ENCODE assay signal across 15 cellular contexts in the genomic region with DNA sequence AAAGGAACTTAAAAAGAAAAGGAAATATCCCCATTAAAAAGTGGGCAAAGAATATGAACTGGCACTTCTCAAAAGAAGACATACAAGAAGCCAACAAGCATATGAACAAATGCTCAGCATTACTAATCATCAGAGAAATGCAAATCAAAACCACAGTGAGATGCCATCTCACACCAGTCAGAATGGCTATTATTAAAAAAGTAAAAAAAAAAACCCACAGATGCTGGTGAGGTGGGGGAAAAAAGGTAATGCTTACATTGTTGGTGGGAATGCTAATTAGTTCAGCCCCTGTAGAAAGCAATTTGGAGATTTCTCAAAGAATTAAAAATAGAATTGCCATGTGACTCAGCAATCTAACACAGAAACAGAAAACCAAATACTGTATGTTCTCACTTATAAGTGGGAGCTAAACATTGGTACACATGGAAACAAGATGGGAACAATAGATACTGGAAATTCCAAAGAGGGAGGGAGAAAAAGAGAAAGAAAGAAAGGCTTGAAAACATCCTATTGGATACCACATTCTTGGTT.
DNase-seq lines count a peak whose midpoint lies in the region; ATAC-seq and TF ChIP-seq lines count a peak whose summit lies in the region.
"Had no signal": no experiment of that assay in that cellular context is flagged by ENCODE, and none has a peak within 500 bp of the region (broad histone marks: within the 10 kb centered on the region; RNA-seq: fewer than 3 reads in every experiment).

No MANE protein-coding gene starts in this region.

- H3K4me3 Mint-ChIP-seq in activated T-helper 17 cell treated with anti-CD3 and anti-CD28 coated beads, Interleukin-2, amount 50 U/mL, for 72 hours = no peak overlapping the region
- H3K4me3 Mint-ChIP-seq: activated CD4-positive, alpha-beta T cell treated with anti-CD3 and anti-CD28 coated beads, Interleukin-2, amount 10 ng/mL, durations not matched to agents 24 days and 14 days had no signal

- H3K27ac Mint-ChIP-seq in activated T-helper 17 cell treated with anti-CD3 and anti-CD28 coated beads, Interleukin-2, amount 50 U/mL, for 72 hours = no peak overlapping the region
- H3K27ac Mint-ChIP-seq: activated CD4-positive, alpha-beta T cell treated with anti-CD3 and anti-CD28 coated beads, Interleukin-2, amount 10 ng/mL, durations not matched to agents 24 days and 14 days had no signal

- H3K23ac ChIP-seq in mesendoderm (ENCODE audit: low read length) = no peak overlapping the region

- H3K36me3 Mint-ChIP-seq in activated T-helper 17 cell treated with anti-CD3 and anti-CD28 coated beads, Interleukin-2, amount 50 U/mL, for 72 hours (ENCODE audit: low read depth) = no peaks in the 10 kb centered on the region

- H3K27me3 Mint-ChIP-seq in activated T-helper 17 cell treated with anti-CD3 and anti-CD28 coated beads, Interleukin-2, amount 50 U/mL, for 72 hours = no peaks in the 10 kb centered on the region
- H3K27me3 Mint-ChIP-seq: activated CD4-positive, alpha-beta T cell treated with anti-CD3 and anti-CD28 coated beads, Interleukin-2, amount 10 ng/mL, durations not matched to agents 24 days and 14 days had no signal

- no peak overlapping the region for H3K4me2 ChIP-seq in mesendoderm (ENCODE audit: low read length)
- H3K4me2 ChIP-seq: BLaER1 had no signal

- DNase-seq in GM03348 (ENCODE audit: low spot score) (peak; percentile 12), HT1080 (ENCODE audit: low read depth) (peak; percentile 63), astrocyte of the spinal cord (ENCODE audit: low read depth, low spot score) (peak; percentile 74), mesendoderm (peak; percentile 6), SKM-1 (lab: John Stamatoyannopoulos, UW; ENCODE audit: unreplicated experiment) (no peak)
- no peak for DNase-seq in activated CD4-positive, alpha-beta T cell treated with anti-CD3 and anti-CD28 coated beads for 4 hours
- DNase-seq: activated CD4-positive, alpha-beta T cell treated with anti-CD3 and anti-CD28 coated beads, Interleukin-2, amount 10 ng/mL, durations not matched to agents 24 days and 14 days; activated CD8-positive, alpha-beta memory T cell treated with anti-CD3 and anti-CD28 coated beads, Interleukin-2, amount 50 U/mL, for 48 hours; NCI-H146; stimulated activated CD4-positive, alpha-beta T cell treated with anti-CD3 and anti-CD28 coated beads, Interleukin-4, amount 100 ng/mL, for 24 hours; thyroid gland had no signal

- H2BK15ac ChIP-seq in mesendoderm (replicated peaks; ENCODE audit: low read depth) = no peak overlapping the region

- H3K36me3 ChIP-seq in mesendoderm (ENCODE audit: control insufficient read depth, insufficient read depth, low read length) = no peaks in the 10 kb centered on the region
- H3K36me3 ChIP-seq: BLaER1, SJSA1, thyroid gland had no signal

- H3K79me2 ChIP-seq in mesendoderm (ENCODE audit: control insufficient read depth, insufficient read depth, low read length) = no peaks in the 10 kb centered on the region

- H3K18ac ChIP-seq in mesendoderm (ENCODE audit: low read length) = no peak overlapping the region

- H3K27ac ChIP-seq in mesendoderm (ENCODE audit: low read depth, low read length) = no peak overlapping the region
- H3K27ac ChIP-seq: BLaER1, SJSA1, thyroid gland had no signal

- no peak overlapping the region for H4K5ac ChIP-seq in mesendoderm (ENCODE audit: low read length)

- H3K27me3 ChIP-seq in mesendoderm (ENCODE audit: insufficient read depth, low read length, poor library complexity) = no peaks in the 10 kb centered on the region
- H3K27me3 ChIP-seq: BLaER1, SJSA1, thyroid gland had no signal

- H2BK5ac ChIP-seq in mesendoderm (ENCODE audit: low read length) = no peak overlapping the region

- in situ Hi-C loops in astrocyte of the spinal cord (cut with HindIII; ENCODE audit: low sequenced_read_pairs) = no loop called here

- no peaks in the 10 kb centered on the region for H3K4me1 ChIP-seq in mesendoderm (ENCODE audit: control insufficient read depth, low read depth, low read length)
- H3K4me1 ChIP-seq: BLaER1, SJSA1, thyroid gland had no signal

- peaks cover 18% of the 10 kb centered on the region for H3K9me3 Mint-ChIP-seq in activated T-helper 17 cell treated with anti-CD3 and anti-CD28 coated beads, Interleukin-2, amount 50 U/mL, for 72 hours

- H3K4ac ChIP-seq in mesendoderm (ENCODE audit: low read depth, low read length) = no peak overlapping the region

- no peak for TF ChIP-seq CTCF in astrocyte of the spinal cord (IDR thresholded peaks at IDR 0.05; ENCODE audit: low read depth, low read length)

- H3K79me1 ChIP-seq in mesendoderm (ENCODE audit: low read length) = no peaks in the 10 kb centered on the region

- no peak for ATAC-seq in HG03571 (IDR thresholded peaks at IDR 0.05; ENCODE audit: unreplicated experiment)
- ATAC-seq in activated T-helper 17 cell treated with anti-CD3 and anti-CD28 coated beads, Interleukin-2, amount 50 U/mL, for 72 hours (replicated peaks) = no peak

- no peak overlapping the region for H2AK5ac ChIP-seq in mesendoderm (ENCODE audit: low read length)

- H3K4me3 ChIP-seq in astrocyte of the spinal cord (ENCODE audit: low read depth, low read length) (no peak overlapping the region), mesendoderm (ENCODE audit: low read length) (no peak overlapping the region)
- H3K4me3 ChIP-seq: BLaER1, SJSA1, thyroid gland had no signal

- no peaks in the 10 kb centered on the region for H3K4me1 Mint-ChIP-seq in activated T-helper 17 cell treated with anti-CD3 and anti-CD28 coated beads, Interleukin-2, amount 50 U/mL, for 72 hours
- H3K4me1 Mint-ChIP-seq: activated CD4-positive, alpha-beta T cell treated with anti-CD3 and anti-CD28 coated beads, Interleukin-2, amount 10 ng/mL, durations not matched to agents 24 days and 14 days had no signal

- H4K8ac ChIP-seq in mesendoderm (ENCODE audit: low read depth, low read length) = no peak overlapping the region

- H2BK120ac ChIP-seq in mesendoderm (ENCODE audit: low read depth, low read length) = no peak overlapping the region

- H3K56ac ChIP-seq in mesendoderm (ENCODE audit: low read length) = no peak overlapping the region

- H3K9ac ChIP-seq in mesendoderm (ENCODE audit: low read length) = no peak overlapping the region
- H3K9ac ChIP-seq: BLaER1 had no signal

Comparison
In these comparisons a context has a peak if more than half of its experiments do, and no peak if none do; other contexts are left out.
1. DNase-seq: peak in GM03348 (single experiment), HT1080 (single experiment), astrocyte of the spinal cord (single experiment) and mesendoderm (single experiment); none in activated CD4-positive, alpha-beta T cell treated with anti-CD3 and anti-CD28 coated beads for 4 hours (0 of 2) and SKM-1 (single experiment).